8 cellular contexts compared by ENCODE assay signal in the genomic region with DNA sequence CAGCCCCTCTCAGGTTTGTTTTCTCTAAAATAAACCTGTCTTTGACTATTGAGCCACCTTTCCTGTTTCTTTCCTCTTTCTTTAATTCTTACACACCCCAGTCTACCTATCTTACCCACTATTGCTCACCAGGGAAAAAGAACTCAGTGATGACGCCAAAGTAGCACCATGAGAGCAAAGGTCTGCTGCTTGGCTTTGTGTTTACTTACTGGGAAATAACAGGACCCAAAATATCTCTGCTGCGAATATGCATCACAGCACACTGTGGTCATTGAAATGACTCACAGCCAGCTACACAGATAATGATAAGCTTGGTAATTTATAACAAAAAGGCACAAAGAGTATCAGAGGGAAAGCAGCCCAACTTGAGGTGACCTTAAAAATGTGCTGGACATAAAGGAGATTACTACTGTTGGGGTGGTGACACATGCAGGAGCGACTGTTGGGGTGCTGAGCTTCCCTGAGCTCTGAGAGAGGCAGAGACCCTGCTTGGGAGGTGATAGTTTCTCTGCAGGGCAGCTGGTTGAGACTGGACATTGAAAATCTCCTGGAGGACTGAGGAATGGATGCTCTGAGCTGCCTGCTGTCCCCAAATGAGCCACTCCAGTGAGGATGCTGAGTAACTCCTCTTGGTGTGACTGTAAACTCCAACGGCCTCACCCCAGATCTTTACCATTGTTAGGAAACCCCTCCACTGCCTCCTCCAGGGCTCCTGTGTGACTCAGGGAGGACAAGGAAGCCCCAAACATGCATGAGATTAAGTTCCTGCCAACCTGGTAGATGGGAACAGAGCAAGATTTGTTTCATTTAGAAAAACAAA. TPM values are rescaled to one million over a fixed set of nuclear protein-coding genes. Genes with fewer than 3 reads are reported as not detected.
DNase-seq lines count a peak whose midpoint lies in the region; ATAC-seq and TF ChIP-seq lines count a peak whose summit lies in the region.

No MANE protein-coding gene starts in this region.

- H3K9me3 Mint-ChIP-seq in mesothelial cell of epicardium = no peaks in the 10 kb centered on the region

- ATAC-seq in GM18519 (IDR thresholded peaks at IDR 0.05; ENCODE audit: low FRiP score, unreplicated experiment) (peak; percentile 87), HG02981 (IDR thresholded peaks at IDR 0.05; ENCODE audit: unreplicated experiment) (peak; percentile 91), GM21528 (IDR thresholded peaks at IDR 0.05; ENCODE audit: low FRiP score, unreplicated experiment) (no peak)

- TF ChIP-seq CTCF in mesothelial cell of epicardium (IDR thresholded peaks at IDR 0.05; ENCODE audit: unreplicated experiment) = no peak

- peak overlapping the region; percentile 94 for H3K27ac Mint-ChIP-seq in mesothelial cell of epicardium

- no peaks in the 10 kb centered on the region for H3K27me3 Mint-ChIP-seq in mesothelial cell of epicardium (ENCODE audit: low read depth)

- no peaks in the 10 kb centered on the region for H3K36me3 Mint-ChIP-seq in mesothelial cell of epicardium

- no peak overlapping the region for H3K4me3 Mint-ChIP-seq in mesothelial cell of epicardium

- peak; percentile 69 for DNase-seq in amniotic stem cell (lab: John Stamatoyannopoulos, UW)
- no peak for DNase-seq in mesothelial cell of epicardium (ENCODE audit: low spot score in 2 of 2, unreplicated experiment in 2 of 2)
- DNase-seq in activated CD4-positive, alpha-beta T cell treated with anti-CD3 and anti-CD28 coated beads for 48 hours = no peak
- no peak for DNase-seq in stimulated activated CD4-positive, alpha-beta T cell treated with anti-CD3 and anti-CD28 coated beads, Interleukin-4, amount 100 ng/mL, for 24 hours
- DNase-seq in activated CD4-positive, alpha-beta T cell treated with anti-CD3 and anti-CD28 coated beads, Interleukin-2, amount 50 U/mL, for 4 hours = no peak

- H3K4me1 Mint-ChIP-seq in mesothelial cell of epicardium = peaks cover 27% of the 10 kb centered on the region

RNA-seq across cellular contexts. Expression of gene EFCAB12, which starts 14.5 kb away (rescaled TPM):
- 0.74 to 1.1 TPM (median 0.80 TPM) in 3 replicates for total RNA-seq in mesothelial cell of epicardium

RNA-seq across cellular contexts. Expression of gene MBD4, which starts 25.9 kb away (rescaled TPM):
- 26.6 to 27.1 TPM (median 26.6 TPM) in 3 replicates for total RNA-seq in mesothelial cell of epicardium

RNA-seq across cellular contexts. Expression of gene IFT122, which starts 26.1 kb away (rescaled TPM):
- total RNA-seq in mesothelial cell of epicardium = 41.9 to 48.0 TPM (median 45.8 TPM) in 3 replicates
